ENCODE assay signal across 18 cellular contexts in the genomic region with DNA sequence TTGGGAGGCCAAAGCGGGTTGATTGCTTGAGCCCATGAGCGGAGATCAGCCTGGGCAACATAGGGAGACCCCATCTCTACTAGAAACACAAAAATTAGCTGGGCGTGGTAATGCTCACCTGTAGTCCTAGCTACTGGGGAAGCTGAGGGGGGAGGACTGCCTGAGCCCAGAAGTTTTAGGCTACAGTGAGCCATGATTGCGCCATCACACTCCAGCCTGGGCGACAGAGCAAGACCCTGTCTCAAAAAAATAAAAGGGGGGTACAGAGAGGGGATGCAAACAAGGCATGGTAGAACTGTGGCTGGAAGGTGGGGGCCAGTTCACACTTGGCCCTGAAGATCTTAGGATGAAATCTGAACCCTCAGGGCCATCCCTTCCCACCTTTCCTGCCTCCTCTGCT. TPM values are rescaled to one million over a fixed set of nuclear protein-coding genes. Genes with fewer than 3 reads are reported as not detected.
DNase-seq lines count a peak whose midpoint lies in the region; ATAC-seq and TF ChIP-seq lines count a peak whose summit lies in the region.
"Had no signal": no experiment of that assay in that cellular context is flagged by ENCODE, and none has a peak within 500 bp of the region (broad histone marks: within the 10 kb centered on the region; RNA-seq: fewer than 3 reads in every experiment).

No MANE protein-coding gene starts in this region.

- no peak overlapping the region for H4K5ac ChIP-seq in IMR-90 (ENCODE audit: low read depth, low read length)

- no peak overlapping the region for H3K9ac ChIP-seq in IMR-90 (ENCODE audit: low read depth, low read length)
- H3K9ac ChIP-seq: SK-N-SH had no signal

- H3K27me3 ChIP-seq in IMR-90 (ENCODE audit: control insufficient read depth, insufficient read depth, low read length) (peaks cover 29% of the 10 kb centered on the region), transverse colon (no peaks in the 10 kb centered on the region)

- no peak for TF ChIP-seq RAD21 in IMR-90 (IDR thresholded peaks at IDR 0.05; ENCODE audit: low read length)

- no peak overlapping the region for H3K56ac ChIP-seq in IMR-90 (ENCODE audit: extremely low read depth, insufficient read depth, low read length)

- no peaks in the 10 kb centered on the region for H3K9me1 ChIP-seq in IMR-90 (ENCODE audit: insufficient read depth, low read length)

- H3K36me3 ChIP-seq in IMR-90 (ENCODE audit: control insufficient read depth, insufficient read depth, low read length): no peaks in the 10 kb centered on the region
- H3K36me3 ChIP-seq in transverse colon: no peaks in the 10 kb centered on the region
- H3K36me3 ChIP-seq: HAP-1 had no signal

- no peak for TF ChIP-seq CTCF in IMR-90 (conservative IDR thresholded peaks at IDR 0.05; ENCODE audit: low read depth, low read length)
- TF ChIP-seq CTCF in chondrocyte (IDR thresholded peaks at IDR 0.05): no peak
- no peak for TF ChIP-seq CTCF in mesothelial cell of epicardium (IDR thresholded peaks at IDR 0.05; ENCODE audit: unreplicated experiment)
- TF ChIP-seq CTCF in transverse colon (IDR thresholded peaks at IDR 0.05): no peak

- H3K14ac ChIP-seq in IMR-90 (replicated peaks; ENCODE audit: low read depth, low read length): no peak overlapping the region

- no peak overlapping the region for H2BK15ac ChIP-seq in IMR-90 (ENCODE audit: low read depth, low read length)

- H3K27me3 Mint-ChIP-seq in chondrocyte (ENCODE audit: low read depth) (peaks cover 10% of the 10 kb centered on the region), mesothelial cell of epicardium (ENCODE audit: low read depth) (peaks cover 5% of the 10 kb centered on the region)
- H3K27me3 Mint-ChIP-seq: CD4-positive, CD25-positive, alpha-beta regulatory T cell had no signal

- ATAC-seq in IMR-90 (ENCODE audit: low read depth): no peak

- H3K9me3 ChIP-seq in IMR-90 (ENCODE audit: control insufficient read depth, insufficient read depth, low read length) (no peaks in the 10 kb centered on the region), transverse colon (no peaks in the 10 kb centered on the region)
- H3K9me3 ChIP-seq: HAP-1, SK-N-SH had no signal

- CTCF ChIA-PET in IMR-90 (lab: Yijun Ruan, JAX): interaction anchor here (0.7 kb wide), 1 partner anchor 11 kb away, joined by 4 read pairs; no protein-coding TSS in a partner anchor

- H4K91ac ChIP-seq in IMR-90 (ENCODE audit: insufficient read depth, low read depth, low read length): no peak overlapping the region

- TF ChIP-seq EP300 in transverse colon (IDR thresholded peaks at IDR 0.05; ENCODE audit: low read depth): no peak

- no peaks in the 10 kb centered on the region for H3K4me1 ChIP-seq in IMR-90 (ENCODE audit: control insufficient read depth, insufficient read depth, low read length)
- peaks cover 0 to 20% (median 7%) of the 10 kb centered on the region in 4 donors for H3K4me1 ChIP-seq in transverse colon
- H3K4me1 ChIP-seq: HAP-1 had no signal

- H3K27ac ChIP-seq in IMR-90 (ENCODE audit: insufficient read depth, low read length) (no peak overlapping the region), transverse colon (peak overlapping the region; percentile 77 to 85 (median 82))

- no peak overlapping the region for H2AK9ac ChIP-seq in IMR-90 (replicated peaks; ENCODE audit: low read depth, low read length, poor library complexity)

- H2BK120ac ChIP-seq in IMR-90 (ENCODE audit: low read depth, low read length): no peak overlapping the region

- in situ Hi-C loops in IMR-90 (cut with MboI; ENCODE audit: low sequenced_read_pairs): no loop called here
- in situ Hi-C loops in transverse colon (cut with MboI; ENCODE audit: low pct_ligation_motif_present in 1 of 4, low pct_unique_long_range_greater_than_20kb in 1 of 4, low sequenced_read_pairs in 3 of 4): no loop called here

- no peak overlapping the region for H3K4me3 Mint-ChIP-seq in chondrocyte (ENCODE audit: unreplicated experiment)
- peak overlapping the region; percentile 77 for H3K4me3 Mint-ChIP-seq in mesothelial cell of epicardium
- H3K4me3 Mint-ChIP-seq: CD4-positive, CD25-positive, alpha-beta regulatory T cell had no signal

- H4K8ac ChIP-seq in IMR-90 (ENCODE audit: low read depth in 2 of 2, low read length in 2 of 2): no peak overlapping the region

- H3K18ac ChIP-seq in IMR-90 (ENCODE audit: low read depth, low read length): no peak overlapping the region

- no peaks in the 10 kb centered on the region for H3K4me1 Mint-ChIP-seq in chondrocyte (ENCODE audit: low read depth)
- H3K4me1 Mint-ChIP-seq in mesothelial cell of epicardium: peaks cover 19% of the 10 kb centered on the region

- no peaks in the 10 kb centered on the region for H4K20me1 ChIP-seq in IMR-90 (ENCODE audit: insufficient read depth, low read length)

- no peak overlapping the region for H3K23ac ChIP-seq in IMR-90 (ENCODE audit: low read depth, low read length)

- TF ChIP-seq POLR2A in IMR-90 (IDR thresholded peaks at IDR 0.05; ENCODE audit: low read depth, low read length) (no peak), transverse colon (IDR thresholded peaks at IDR 0.05) (no peak)

- no peak overlapping the region for H3K4ac ChIP-seq in IMR-90 (ENCODE audit: low read depth, low read length)

- H3K9me3 Mint-ChIP-seq in chondrocyte (ENCODE audit: low read depth): no peaks in the 10 kb centered on the region
- no peaks in the 10 kb centered on the region for H3K9me3 Mint-ChIP-seq in mesothelial cell of epicardium
- H3K9me3 Mint-ChIP-seq: CD4-positive, CD25-positive, alpha-beta regulatory T cell had no signal

- H3K36me3 Mint-ChIP-seq in chondrocyte (ENCODE audit: low read depth): no peaks in the 10 kb centered on the region
- H3K36me3 Mint-ChIP-seq in mesothelial cell of epicardium: no peaks in the 10 kb centered on the region
- H3K36me3 Mint-ChIP-seq: CD4-positive, CD25-positive, alpha-beta regulatory T cell had no signal

- POLR2A ChIA-PET in IMR-90 (lab: Charles Lee; ENCODE audit: unreplicated experiment): no interaction called here

- intact Hi-C loops in IMR-90 (cut with micrococcal nuclease) (no loop called here), transverse colon (cut with DNase I; ENCODE audit: low total_unique reads) (no loop called here)

- H3K27ac Mint-ChIP-seq in chondrocyte (ENCODE audit: unreplicated experiment) (no peak overlapping the region), mesothelial cell of epicardium (no peak overlapping the region)
- H3K27ac Mint-ChIP-seq: CD4-positive, CD25-positive, alpha-beta regulatory T cell had no signal

- H3K4me3 ChIP-seq in IMR-90 (ENCODE audit: insufficient read depth, low read depth, low read length) (no peak overlapping the region), transverse colon (no peak overlapping the region)
- H3K4me3 ChIP-seq: HAP-1 had no signal

- dilution Hi-C loops in IMR-90 (cut with HindIII; ENCODE audit: low sequenced_read_pairs, unreplicated experiment): no loop called here

- H2BK5ac ChIP-seq in IMR-90 (ENCODE audit: low read depth, low read length, poor library complexity, severe bottlenecking): no peak overlapping the region

- no TSS peak for BruUV-seq in IMR-90 (replicated peaks; lab: Mats Ljungman, UMichigan)

- H3K4me2 ChIP-seq in IMR-90 (ENCODE audit: low read depth, low read length): no peak overlapping the region
- H3K4me2 ChIP-seq: SK-N-SH had no signal

- 100% methylated on average over 2 of the region's 5 CpGs; no CpG with 5 or more reads in 1 of the 2 experiments for WGBS in IMR-90 (ENCODE audit: extremely low coverage in 2 of 2, insufficient read length in 1 of 2), 2 experiments
- 80 to 94% methylated on average over 2 to 5 of the region's 5 CpGs for WGBS in transverse colon (ENCODE audit: low coverage in 1 of 2), 2 donors

- no peak overlapping the region for H2AFZ ChIP-seq in IMR-90 (replicated peaks; ENCODE audit: low read length, poor library complexity)

- H2BK20ac ChIP-seq in IMR-90 (ENCODE audit: low read depth, low read length): no peak overlapping the region

- H2AK5ac ChIP-seq in IMR-90 (ENCODE audit: low read depth, low read length): no peak overlapping the region

- DNase-seq in IMR-90 (no peak), chondrocyte (ENCODE audit: low spot score) (peak; percentile 14), mesothelial cell of epicardium (ENCODE audit: low spot score in 2 of 2, unreplicated experiment in 2 of 2) (no peak), transverse colon (no peak), DMS79 (lab: John Stamatoyannopoulos, UW) (no peak), NCI-H2227 treated with DMSO at 0.1 percent for 48 hours (lab: John Stamatoyannopoulos, UW) (no peak)
- DNase-seq in activated effector memory CD4-positive, alpha-beta T cell treated with anti-CD3 and anti-CD28 coated beads, Interleukin-2, amount 50 U/mL, for 16 hours: no peak
- DNase-seq: ACHN; CD4-positive, CD25-positive, alpha-beta regulatory T cell; Karpas-422; NCI-H1105 treated with DMSO at 0.1 percent for 48 hours; NCI-H1694 treated with DMSO at 0.1 percent for 48 hours; NCI-H2107; NCI-H226; NCI-H524 treated with DMSO at 0.1 percent for 48 hours; SHP77; SK-N-SH had no signal

- no peaks in the 10 kb centered on the region for H3K79me1 ChIP-seq in IMR-90 (ENCODE audit: low read depth in 1 of 2, low read length in 2 of 2)

RNA-seq across cellular contexts. Expression of gene C1orf210, which starts 1.2 kb away (rescaled TPM):
- total RNA-seq in IMR-90 (2012; rRNA removed) (not detected in 2 replicates), chondrocyte (not detected in 3 replicates), mesothelial cell of epicardium (3.7 to 5.3 TPM (median 4.2 TPM) in 3 replicates), transverse colon (100 to 1,000 TPM in 1 of 4 donors, 10 to 100 TPM in 3; 43.8 to 100 (median 57.6) TPM)
- not detected in 2 replicates for polyA plus RNA-seq in IMR-90 (2012; rRNA removed)
- polyA plus RNA-seq in IMR-90 (2012; cell fraction: cytosol; rRNA removed): 0.05 TPM in 1 of 2 replicates, not detected in the other
- polyA plus RNA-seq in IMR-90 (2012; cell fraction: nucleus; rRNA removed; ENCODE audit: low replicate concordance): not detected in 2 replicates
- total RNA-seq: CD4-positive, CD25-positive, alpha-beta regulatory T cell had no signal
- polyA plus RNA-seq: CD4-positive, CD25-positive, alpha-beta regulatory T cell; SK-N-SH had no signal

RNA-seq across cellular contexts. Expression of gene TIE1, which starts 14.2 kb away (rescaled TPM):
- total RNA-seq in IMR-90 (2012; rRNA removed): 2.3 and 3.3 TPM in 2 replicates
- polyA plus RNA-seq in IMR-90 (2012; rRNA removed): 7.5 and 8.5 TPM in 2 replicates
- 3.5 and 5.9 TPM in 2 replicates for polyA plus RNA-seq in IMR-90 (2012; cell fraction: cytosol; rRNA removed)
- polyA plus RNA-seq in IMR-90 (2012; cell fraction: nucleus; rRNA removed; ENCODE audit: low replicate concordance): 9.5 and 18.0 TPM in 2 replicates
- total RNA-seq in chondrocyte: not detected in 3 replicates
- total RNA-seq in mesothelial cell of epicardium: 1.3 to 1.7 TPM (median 1.5 TPM) in 3 replicates
- total RNA-seq in transverse colon: 1 to 10 TPM; 2.4 to 7.8 (median 5.3) TPM
- polyA plus RNA-seq: CD4-positive, CD25-positive, alpha-beta regulatory T cell had no signal

RNA-seq across cellular contexts. Expression of gene TMEM125, which starts 16.8 kb away (rescaled TPM):
- total RNA-seq in IMR-90 (2012; rRNA removed): under 0.01 TPM in 1 of 2 replicates, not detected in the other
- polyA plus RNA-seq in IMR-90 (2012; rRNA removed): 0.03 and 0.10 TPM in 2 replicates
- 0.09 and 0.14 TPM in 2 replicates for polyA plus RNA-seq in IMR-90 (2012; cell fraction: cytosol; rRNA removed)
- 0.06 and 0.24 TPM in 2 replicates for polyA plus RNA-seq in IMR-90 (2012; cell fraction: nucleus; rRNA removed; ENCODE audit: low replicate concordance)
- total RNA-seq in chondrocyte: not detected in 3 replicates
- 7.6 to 9.2 TPM (median 7.7 TPM) in 3 replicates for total RNA-seq in mesothelial cell of epicardium
- total RNA-seq in transverse colon: 10 to 100 TPM; 19.7 to 66.8 (median 51.2) TPM
- total RNA-seq: CD4-positive, CD25-positive, alpha-beta regulatory T cell had no signal
- polyA plus RNA-seq: CD4-positive, CD25-positive, alpha-beta regulatory T cell; SK-N-SH had no signal

RNA-seq across cellular contexts. Expression of gene MPL, which starts 51.1 kb away (rescaled TPM):
- total RNA-seq in IMR-90 (2012; rRNA removed) (not detected in 2 replicates), chondrocyte (not detected in 3 replicates), mesothelial cell of epicardium (0.50 to 0.53 TPM in 2 of 3 replicates, not detected in the other), transverse colon (under 1 TPM in 1 of 4 donors, not detected in 3; 0.32 TPM)
- polyA plus RNA-seq in IMR-90 (2012; rRNA removed): 0.12 TPM in 1 of 2 replicates, not detected in the other
- 0.02 TPM in 1 of 2 replicates, not detected in the other for polyA plus RNA-seq in IMR-90 (2012; cell fraction: cytosol; rRNA removed)
- polyA plus RNA-seq in IMR-90 (2012; cell fraction: nucleus; rRNA removed; ENCODE audit: low replicate concordance): not detected in 2 replicates
- polyA plus RNA-seq: CD4-positive, CD25-positive, alpha-beta regulatory T cell; SK-N-SH had no signal
